ENCODE assay signal across 8 cellular contexts in the genomic region with DNA sequence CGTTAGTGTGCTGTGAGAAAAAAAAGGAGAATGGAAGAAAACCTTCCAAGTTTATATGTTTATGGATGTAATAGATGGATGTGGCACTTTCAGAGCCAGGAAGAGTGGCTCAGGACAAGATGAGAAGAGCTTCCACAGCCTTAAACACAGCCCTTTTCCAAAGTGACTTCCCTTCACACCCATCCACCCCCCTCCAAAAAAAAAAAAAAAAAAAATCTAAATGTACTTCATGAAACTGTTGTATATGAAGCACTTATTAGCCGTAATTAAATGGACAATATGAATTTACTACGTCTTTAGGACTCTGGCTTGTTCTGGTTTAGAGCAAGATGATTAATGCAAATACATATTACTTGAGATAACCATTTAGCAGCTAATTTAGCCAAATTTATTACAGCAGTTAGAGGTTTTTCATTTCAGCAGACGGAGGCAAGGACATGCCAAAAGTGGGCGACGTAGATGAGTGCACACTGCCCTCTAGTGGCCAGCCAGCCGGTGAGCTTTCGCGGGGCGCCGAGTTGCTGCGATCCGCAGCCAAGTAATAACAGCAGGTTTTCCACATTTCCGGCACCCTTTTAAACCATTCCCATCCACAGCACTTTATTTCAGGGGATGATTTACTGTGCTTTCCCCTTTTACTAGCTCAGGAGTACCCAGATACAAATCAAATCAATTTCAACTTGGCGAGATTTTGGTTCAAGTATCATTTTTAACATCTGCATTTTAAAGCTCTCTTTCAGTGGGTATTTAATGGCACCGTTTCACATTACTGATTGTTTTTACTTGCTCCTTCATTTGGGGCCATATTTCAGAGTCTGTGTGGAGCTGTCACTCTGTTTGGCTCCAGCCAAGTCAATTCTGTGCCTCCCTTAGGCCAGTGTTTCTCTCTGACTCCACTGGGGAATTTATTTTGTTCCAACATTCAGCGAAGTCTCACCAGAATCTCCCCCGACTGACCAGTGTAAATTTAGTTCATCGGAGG.
DNase-seq lines count a peak whose midpoint lies in the region; ATAC-seq and TF ChIP-seq lines count a peak whose summit lies in the region.

No MANE protein-coding gene starts in this region.

- DNase-seq in NCI-H2227 treated with DMSO at 0.1 percent for 48 hours (lab: John Stamatoyannopoulos, UW), result peak; percentile 85
- peak; percentile 60 to 63 for DNase-seq in activated CD4-positive, alpha-beta T cell treated with anti-CD3 and anti-CD28 coated beads for 24 hours (ENCODE audit: low read depth in 2 of 2)
- DNase-seq in cerebellar cortex (ENCODE audit: low spot score), result peak; percentile 73
- DNase-seq in stimulated activated CD4-positive, alpha-beta T cell treated with anti-CD3 and anti-CD28 coated beads, Interleukin-1b, Interleukin-23, amount 100 ng/mL, for 4 hours (ENCODE audit: low read depth in 2 of 2), result peak; percentile 59 to 63

- H3K4me3 ChIP-seq in GM12875 (ENCODE audit: low read depth, low read length), result no peak overlapping the region

- peak; percentile 91 for TF ChIP-seq CTCF in GM12875 (IDR thresholded peaks at IDR 0.05; ENCODE audit: borderline replicate concordance, insufficient read depth, low read depth, low read length)

- H3K27ac ChIP-seq in layer of hippocampus (ENCODE audit: low read depth, low read length), result peak overlapping the region; percentile 59

- ATAC-seq in HG03025 (IDR thresholded peaks at IDR 0.05; ENCODE audit: low FRiP score, unreplicated experiment), result peak; percentile 48
- no peak for ATAC-seq in HG02588 (IDR thresholded peaks at IDR 0.05; ENCODE audit: unreplicated experiment)

- H3K27me3 ChIP-seq in layer of hippocampus (ENCODE audit: control insufficient read depth, insufficient read depth, low read length), result no peaks in the 10 kb centered on the region
